1 cellular context compared by ENCODE assay signal in the genomic region with DNA sequence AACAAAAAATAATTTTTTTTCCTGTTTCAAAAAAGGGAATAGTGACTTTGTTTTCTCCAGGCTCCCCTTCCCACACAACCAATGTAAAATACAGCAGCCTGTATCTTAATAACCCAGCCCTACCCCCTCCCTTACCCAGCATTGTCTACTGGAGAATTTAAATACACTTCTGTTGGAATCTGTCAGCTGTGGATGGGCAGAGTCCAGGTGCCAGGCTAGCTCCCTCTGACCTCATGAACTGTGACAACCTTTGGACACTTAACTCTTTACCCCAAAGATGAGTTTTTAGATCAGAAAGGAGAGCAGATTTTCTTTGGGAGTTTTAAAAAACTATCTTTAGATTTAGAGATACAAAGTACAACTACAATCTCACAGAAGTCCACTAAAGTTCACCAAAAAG.
TF ChIP-seq lines count a peak whose summit lies in the region.

No MANE protein-coding gene starts in this region.

TF ChIP-seq in K562, 482 proteins besides CTCF, POLR2A, EP300 and RAD21 (continued from another document):
- TF ChIP-seq ZKSCAN3 (CRISPR knock-in tag; IDR thresholded peaks at IDR 0.05) = no peak
- TF ChIP-seq SREBF2 (CRISPR knock-in tag; IDR thresholded peaks at IDR 0.05) = no peak
- TF ChIP-seq, protein P1, sequence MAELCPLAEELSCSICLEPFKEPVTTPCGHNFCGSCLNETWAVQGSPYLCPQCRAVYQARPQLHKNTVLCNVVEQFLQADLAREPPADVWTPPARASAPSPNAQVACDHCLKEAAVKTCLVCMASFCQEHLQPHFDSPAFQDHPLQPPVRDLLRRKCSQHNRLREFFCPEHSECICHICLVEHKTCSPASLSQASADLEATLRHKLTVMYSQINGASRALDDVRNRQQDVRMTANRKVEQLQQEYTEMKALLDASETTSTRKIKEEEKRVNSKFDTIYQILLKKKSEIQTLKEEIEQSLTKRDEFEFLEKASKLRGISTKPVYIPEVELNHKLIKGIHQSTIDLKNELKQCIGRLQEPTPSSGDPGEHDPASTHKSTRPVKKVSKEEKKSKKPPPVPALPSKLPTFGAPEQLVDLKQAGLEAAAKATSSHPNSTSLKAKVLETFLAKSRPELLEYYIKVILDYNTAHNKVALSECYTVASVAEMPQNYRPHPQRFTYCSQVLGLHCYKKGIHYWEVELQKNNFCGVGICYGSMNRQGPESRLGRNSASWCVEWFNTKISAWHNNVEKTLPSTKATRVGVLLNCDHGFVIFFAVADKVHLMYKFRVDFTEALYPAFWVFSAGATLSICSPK (IDR thresholded peaks at IDR 0.05; ENCODE audit: borderline replicate concordance) = no peak
- no peak for TF ChIP-seq MCM5 (IDR thresholded peaks at IDR 0.05; ENCODE audit: low read depth)
- no peak for TF ChIP-seq ZNF12 (CRISPR knock-in tag; IDR thresholded peaks at IDR 0.05)
- TF ChIP-seq MYNN (IDR thresholded peaks at IDR 0.05) = no peak
- no peak for TF ChIP-seq MYNN (CRISPR knock-in tag; IDR thresholded peaks at IDR 0.05)
- no peak for TF ChIP-seq ETV5 (CRISPR knock-in tag; IDR thresholded peaks at IDR 0.05; ENCODE audit: low read depth)
- TF ChIP-seq ZNF212 (CRISPR knock-in tag; IDR thresholded peaks at IDR 0.05) = no peak
- no peak for TF ChIP-seq PCBP2 (IDR thresholded peaks at IDR 0.05; ENCODE audit: low read depth, low read length, poor library complexity, severe bottlenecking)
- TF ChIP-seq CBX8 (IDR thresholded peaks at IDR 0.05; ENCODE audit: borderline replicate concordance, extremely low read depth, low read depth, low read length, poor library complexity, severe bottlenecking) = no peak
- TF ChIP-seq FOSL1 (tag; conservative IDR thresholded peaks at IDR 0.05) = no peak
- TF ChIP-seq ZFP30 (CRISPR knock-in tag; IDR thresholded peaks at IDR 0.05; ENCODE audit: borderline replicate concordance) = no peak
- TF ChIP-seq ZNF174 (CRISPR knock-in tag; IDR thresholded peaks at IDR 0.05) = no peak
- no peak for TF ChIP-seq NBN (IDR thresholded peaks at IDR 0.05; ENCODE audit: low read depth)
